ENCODE assay signal across 8 cellular contexts in the genomic region with DNA sequence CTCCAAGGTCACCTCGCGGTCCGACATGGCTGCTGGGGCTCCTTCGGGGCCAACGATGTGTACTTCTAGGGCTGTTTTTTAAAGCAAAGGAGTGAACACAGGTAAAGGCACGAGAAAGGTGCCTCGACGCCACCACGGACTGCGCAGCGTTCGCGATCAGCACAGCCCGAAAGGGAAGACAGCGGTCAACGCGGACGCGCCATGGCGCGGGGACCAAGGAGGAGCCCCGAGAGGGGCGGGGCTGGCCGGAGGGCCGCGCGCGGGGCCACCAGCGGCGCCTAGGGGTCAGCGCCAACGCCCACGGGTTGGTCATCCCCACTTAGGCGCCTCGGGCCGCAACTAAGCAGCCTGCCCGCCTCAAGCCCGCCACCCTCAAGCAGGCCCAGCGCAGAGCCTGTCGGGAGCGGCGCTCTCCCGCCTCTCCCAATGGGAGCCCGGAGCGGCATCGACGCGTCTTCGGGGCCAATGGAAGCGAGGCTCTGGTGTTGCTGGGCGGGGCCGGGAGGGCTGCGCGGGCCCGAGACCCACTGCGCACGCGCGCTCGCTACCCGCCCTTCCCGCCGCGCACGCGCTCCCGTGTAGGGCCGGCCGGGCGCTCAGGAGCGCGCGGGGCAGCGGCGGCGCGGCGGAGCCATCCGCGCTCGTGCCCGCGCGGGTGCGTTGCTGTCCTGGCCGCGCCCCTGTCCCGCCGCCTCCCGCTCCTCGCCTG. TPM values are rescaled to one million over a fixed set of nuclear protein-coding genes. Genes with fewer than 3 reads are reported as not detected.
DNase-seq lines count a peak whose midpoint lies in the region; ATAC-seq and TF ChIP-seq lines count a peak whose summit lies in the region.

A gene with protein sequence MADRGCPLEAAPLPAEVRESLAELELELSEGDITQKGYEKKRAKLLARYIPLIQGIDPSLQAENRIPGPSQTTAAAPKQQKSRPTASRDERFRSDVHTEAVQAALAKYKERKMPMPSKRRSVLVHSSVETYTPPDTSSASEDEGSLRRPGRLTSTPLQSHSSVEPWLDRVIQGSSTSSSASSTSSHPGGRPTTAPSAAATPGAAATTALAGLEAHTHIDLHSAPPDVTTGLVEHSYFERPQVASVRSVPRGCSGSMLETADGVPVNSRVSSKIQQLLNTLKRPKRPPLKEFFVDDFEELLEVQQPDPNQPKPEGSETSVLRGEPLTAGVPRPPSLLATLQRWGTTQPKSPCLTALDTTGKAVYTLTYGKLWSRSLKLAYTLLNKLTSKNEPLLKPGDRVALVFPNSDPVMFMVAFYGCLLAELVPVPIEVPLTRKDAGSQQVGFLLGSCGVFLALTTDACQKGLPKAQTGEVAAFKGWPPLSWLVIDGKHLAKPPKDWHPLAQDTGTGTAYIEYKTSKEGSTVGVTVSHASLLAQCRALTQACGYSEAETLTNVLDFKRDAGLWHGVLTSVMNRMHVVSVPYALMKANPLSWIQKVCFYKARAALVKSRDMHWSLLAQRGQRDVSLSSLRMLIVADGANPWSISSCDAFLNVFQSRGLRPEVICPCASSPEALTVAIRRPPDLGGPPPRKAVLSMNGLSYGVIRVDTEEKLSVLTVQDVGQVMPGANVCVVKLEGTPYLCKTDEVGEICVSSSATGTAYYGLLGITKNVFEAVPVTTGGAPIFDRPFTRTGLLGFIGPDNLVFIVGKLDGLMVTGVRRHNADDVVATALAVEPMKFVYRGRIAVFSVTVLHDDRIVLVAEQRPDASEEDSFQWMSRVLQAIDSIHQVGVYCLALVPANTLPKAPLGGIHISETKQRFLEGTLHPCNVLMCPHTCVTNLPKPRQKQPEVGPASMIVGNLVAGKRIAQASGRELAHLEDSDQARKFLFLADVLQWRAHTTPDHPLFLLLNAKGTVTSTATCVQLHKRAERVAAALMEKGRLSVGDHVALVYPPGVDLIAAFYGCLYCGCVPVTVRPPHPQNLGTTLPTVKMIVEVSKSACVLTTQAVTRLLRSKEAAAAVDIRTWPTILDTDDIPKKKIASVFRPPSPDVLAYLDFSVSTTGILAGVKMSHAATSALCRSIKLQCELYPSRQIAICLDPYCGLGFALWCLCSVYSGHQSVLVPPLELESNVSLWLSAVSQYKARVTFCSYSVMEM (N-terminal part only) (plus strand): TSS at position 577 of the 709 bp plus-strand sequence. CDS start 241 bp downstream, outside the sequence.

- H3K27me3 ChIP-seq in mononuclear cell (ENCODE audit: insufficient read depth, low read length) = no peaks in the 10 kb centered on the region

- DNase-seq in DMS153 (lab: John Stamatoyannopoulos, UW) = peak; percentile 92
- DNase-seq in OCI-M2 (lab: John Stamatoyannopoulos, UW; ENCODE audit: unreplicated experiment) = peak; percentile 99
- peak; percentile 85 for DNase-seq in activated T-cell treated with anti-CD3 and anti-CD28 coated beads for 4 hours
- peak; percentile 98 for DNase-seq in epithelial cell of esophagus (ENCODE audit: low read depth)
- peak; percentile 89 to 90 for DNase-seq in stimulated activated CD8-positive, alpha-beta memory T cell treated with anti-CD3 and anti-CD28 coated beads, Interleukin-2, amount 100 ng/mL, for 48 hours (ENCODE audit: low read depth in 2 of 2)

- TF ChIP-seq EP300 in Ishikawa (IDR thresholded peaks at IDR 0.05; ENCODE audit: borderline replicate concordance) = no peak

- peak; percentile 91 for ATAC-seq in GM21619 (IDR thresholded peaks at IDR 0.05; ENCODE audit: unreplicated experiment)

- no peaks in the 10 kb centered on the region for H3K9me3 ChIP-seq in mononuclear cell (ENCODE audit: low read depth, low read length)

- H3K4me1 ChIP-seq in mononuclear cell (ENCODE audit: insufficient read depth, low read length) = peaks cover 53% of the 10 kb centered on the region

- H3K4me3 ChIP-seq in epithelial cell of esophagus (ENCODE audit: low read length) (peak within 1 kb of the TSS; percentile 79), mononuclear cell (ENCODE audit: low read length) (peak within 1 kb of the TSS; percentile 93)

- no peak for TF ChIP-seq CTCF in epithelial cell of esophagus (IDR thresholded peaks at IDR 0.05; ENCODE audit: insufficient read depth, low read depth, low read length, missing control alignments)

- TF ChIP-seq RAD21 in Ishikawa (IDR thresholded peaks at IDR 0.05; ENCODE audit: low read depth) = no peak

TF ChIP-seq in Ishikawa, 13 proteins besides CTCF, POLR2A, EP300 and RAD21:
- TF ChIP-seq EGR1 (IDR thresholded peaks at IDR 0.05) = peak; percentile 84
- peak; percentile 53; the same call in 1 of the 2 replicates for TF ChIP-seq CREB1 (IDR thresholded peaks at IDR 0.05; ENCODE audit: low read depth)
- peak; percentile 75 for TF ChIP-seq YY1 (IDR thresholded peaks at IDR 0.05; ENCODE audit: low read depth)
- peak; percentile 29; the same call in 1 of the 2 replicates for TF ChIP-seq TCF12 (IDR thresholded peaks at IDR 0.05; ENCODE audit: low read depth)
- TF ChIP-seq NFIC (IDR thresholded peaks at IDR 0.05) = no peak
- peak; percentile 75; the same call in 1 of the 2 replicates for TF ChIP-seq TAF1 (IDR thresholded peaks at IDR 0.05; ENCODE audit: low read depth)
- TF ChIP-seq, protein P1, sequence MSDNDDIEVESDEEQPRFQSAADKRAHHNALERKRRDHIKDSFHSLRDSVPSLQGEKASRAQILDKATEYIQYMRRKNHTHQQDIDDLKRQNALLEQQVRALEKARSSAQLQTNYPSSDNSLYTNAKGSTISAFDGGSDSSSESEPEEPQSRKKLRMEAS (IDR thresholded peaks at IDR 0.05) = peak; percentile 85; the same call in 1 of the 2 replicates
- TF ChIP-seq, protein P2, sequence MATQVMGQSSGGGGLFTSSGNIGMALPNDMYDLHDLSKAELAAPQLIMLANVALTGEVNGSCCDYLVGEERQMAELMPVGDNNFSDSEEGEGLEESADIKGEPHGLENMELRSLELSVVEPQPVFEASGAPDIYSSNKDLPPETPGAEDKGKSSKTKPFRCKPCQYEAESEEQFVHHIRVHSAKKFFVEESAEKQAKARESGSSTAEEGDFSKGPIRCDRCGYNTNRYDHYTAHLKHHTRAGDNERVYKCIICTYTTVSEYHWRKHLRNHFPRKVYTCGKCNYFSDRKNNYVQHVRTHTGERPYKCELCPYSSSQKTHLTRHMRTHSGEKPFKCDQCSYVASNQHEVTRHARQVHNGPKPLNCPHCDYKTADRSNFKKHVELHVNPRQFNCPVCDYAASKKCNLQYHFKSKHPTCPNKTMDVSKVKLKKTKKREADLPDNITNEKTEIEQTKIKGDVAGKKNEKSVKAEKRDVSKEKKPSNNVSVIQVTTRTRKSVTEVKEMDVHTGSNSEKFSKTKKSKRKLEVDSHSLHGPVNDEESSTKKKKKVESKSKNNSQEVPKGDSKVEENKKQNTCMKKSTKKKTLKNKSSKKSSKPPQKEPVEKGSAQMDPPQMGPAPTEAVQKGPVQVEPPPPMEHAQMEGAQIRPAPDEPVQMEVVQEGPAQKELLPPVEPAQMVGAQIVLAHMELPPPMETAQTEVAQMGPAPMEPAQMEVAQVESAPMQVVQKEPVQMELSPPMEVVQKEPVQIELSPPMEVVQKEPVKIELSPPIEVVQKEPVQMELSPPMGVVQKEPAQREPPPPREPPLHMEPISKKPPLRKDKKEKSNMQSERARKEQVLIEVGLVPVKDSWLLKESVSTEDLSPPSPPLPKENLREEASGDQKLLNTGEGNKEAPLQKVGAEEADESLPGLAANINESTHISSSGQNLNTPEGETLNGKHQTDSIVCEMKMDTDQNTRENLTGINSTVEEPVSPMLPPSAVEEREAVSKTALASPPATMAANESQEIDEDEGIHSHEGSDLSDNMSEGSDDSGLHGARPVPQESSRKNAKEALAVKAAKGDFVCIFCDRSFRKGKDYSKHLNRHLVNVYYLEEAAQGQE (IDR thresholded peaks at IDR 0.05; ENCODE audit: low read depth) = no peak

RNA-seq across cellular contexts. Expression of the gene that starts here (rescaled TPM):
- 43.9 TPM for total RNA-seq in mononuclear cell

Comparison
In these comparisons a context has a peak if more than half of its experiments do, and no peak if none do; other contexts are left out.
1. Peak in every context shown above with its lines: DNase-seq, ATAC-seq and H3K4me3 ChIP-seq.